8 cellular contexts compared by ENCODE assay signal in genomic region chr15:40104865-40105516, GRCh38. TPM values are rescaled to one million over a fixed set of nuclear protein-coding genes. Genes with fewer than 3 reads are reported as not detected.
DNase-seq lines count a peak whose midpoint lies in the region; ATAC-seq, FAIRE-seq and TF ChIP-seq lines count a peak whose summit lies in the region.

No MANE protein-coding gene starts in this region.

- no peaks in the 10 kb centered on the region for H3K27me3 ChIP-seq in mammary epithelial cell (ENCODE audit: insufficient read depth, low read length)
- peaks cover 8% of the 10 kb centered on the region for H3K27me3 ChIP-seq in keratinocyte (ENCODE audit: control insufficient read depth, extremely low read depth, insufficient read depth, low read length)

- dilution Hi-C loops in mammary epithelial cell (cut with HindIII; ENCODE audit: low sequenced_read_pairs) = loop anchor here (5.0 kb wide), 3 partner anchors 47 to 97 kb away; no protein-coding TSS in a partner anchor
- dilution Hi-C loops in keratinocyte (cut with MboI; ENCODE audit: extremely low pct_ligation_motif_present, low sequenced_read_pairs) = no loop called here

- CTCF ChIA-PET in activated B cell treated with CpG ODN at 0.5 μM for 24 hours (lab: Charles Lee) (interaction anchor here (0.7 to 16.6 kb wide), 24 partner anchors 9 to 204 kb away, joined by 3 to 519 read pairs (median 6); partner anchors contain the start of genes PLCB2 and SRP14), mammary epithelial cell (lab: Charles Lee; ENCODE audit: low non-redundant PET) (interaction anchor here (0.6 to 0.9 kb wide), 5 partner anchors 10 to 980 kb away, joined by 3 to 5 read pairs (median 3); no protein-coding TSS in a partner anchor)

- FAIRE-seq in keratinocyte (lab: Jason Lieb, UNC) = no peak

- no peaks in the 10 kb centered on the region for H4K20me1 ChIP-seq in mammary epithelial cell (ENCODE audit: insufficient read depth, low read length)
- H4K20me1 ChIP-seq in keratinocyte (ENCODE audit: control insufficient read depth, extremely low read depth, insufficient read depth, low read length) = peaks cover 7% of the 10 kb centered on the region

- no peaks in the 10 kb centered on the region for H3K9me3 Mint-ChIP-seq in activated B cell treated with CpG ODN at 0.5 μM for 24 hours

- H3K27ac Mint-ChIP-seq in activated B cell treated with CpG ODN at 0.5 μM for 24 hours = peak overlapping the region; percentile 92

- DNase-seq in DMS53 treated with DMSO at 0.1 percent for 48 hours (lab: John Stamatoyannopoulos, UW; ENCODE audit: unreplicated experiment) = peak; percentile 73
- peak; percentile 80 for DNase-seq in NCI-H2227 (lab: John Stamatoyannopoulos, UW; ENCODE audit: unreplicated experiment)
- peak; percentile 69 for DNase-seq in activated B cell treated with CpG ODN at 0.5 μM for 24 hours
- peak; percentile 71 for DNase-seq in mammary epithelial cell
- DNase-seq in keratinocyte (ENCODE audit: low read depth, low spot score) = no peak
- DNase-seq in stimulated activated CD4-positive, alpha-beta T cell treated with anti-CD3 and anti-CD28 coated beads, Interleukin-12 subunit alpha, Interleukin-12 subunit beta, amount 100 ng/mL, for 48 hours (ENCODE audit: low read depth in 2 of 3, low spot score in 1 of 3) = peak; percentile 71 to 82 (median 80)

- peak overlapping the region; percentile 94 for H3K4me3 Mint-ChIP-seq in activated B cell treated with CpG ODN at 0.5 μM for 24 hours

- ATAC-seq in HG02870 (IDR thresholded peaks at IDR 0.05; ENCODE audit: unreplicated experiment) (peak; percentile 26), activated B cell treated with CpG ODN at 0.5 μM for 24 hours (ENCODE audit: low read depth) (peak; percentile 25), GM21619 (IDR thresholded peaks at IDR 0.05; ENCODE audit: unreplicated experiment) (no peak)

- intact Hi-C loops in activated B cell treated with CpG ODN at 0.5 μM for 24 hours (cut with micrococcal nuclease) (loop anchor here (1.0 to 5.0 kb wide), 7 partner anchors 9 to 217 kb away; partner anchors contain the start of genes EIF2AK4 and INAFM2), mammary epithelial cell (cut with micrococcal nuclease) (loop anchor here (5.0 to 10.0 kb wide), 4 partner anchors 43 to 320 kb away; partner anchors contain the start of gene FSIP1)

- in situ Hi-C loops in mammary epithelial cell (cut with MboI; ENCODE audit: low sequenced_read_pairs in 2 of 2) = no loop called here

- H3K9me3 ChIP-seq in mammary epithelial cell (replicated peaks; ENCODE audit: insufficient read depth, low read length) (no peaks in the 10 kb centered on the region), keratinocyte (ENCODE audit: control insufficient read depth, low read depth, low read length) (no peaks in the 10 kb centered on the region)

- H3K4me3 ChIP-seq in mammary epithelial cell (replicated peaks in 1 of 3; ENCODE audit: insufficient read depth in 1 of 3, low read depth in 2 of 3, low read length in 3 of 3) (no peak overlapping the region), keratinocyte (ENCODE audit: control insufficient read depth in 2 of 3, extremely low read depth in 1 of 3, insufficient read depth in 2 of 3, low read depth in 1 of 3, low read length in 3 of 3) (peak overlapping the region in 1 of 3 experiments; percentile 39)

- H3K79me2 ChIP-seq in mammary epithelial cell (ENCODE audit: insufficient read depth, low read length) = no peaks in the 10 kb centered on the region
- no peaks in the 10 kb centered on the region for H3K79me2 ChIP-seq in keratinocyte (ENCODE audit: control insufficient read depth, insufficient read depth, low read length)

- POLR2A ChIA-PET in activated B cell treated with CpG ODN at 0.5 μM for 24 hours (lab: Charles Lee) = interaction anchor here (0.7 to 23.5 kb wide), 11 partner anchors 9 to 204 kb away, joined by 3 to 1329 read pairs (median 172); partner anchors contain the start of genes PLCB2 and SRP14

- H3K9ac ChIP-seq in mammary epithelial cell (ENCODE audit: insufficient read depth, low read length) (no peak overlapping the region), keratinocyte (ENCODE audit: control insufficient read depth, extremely low read depth, insufficient read depth, low read length) (no peak overlapping the region)

- peaks cover 4% of the 10 kb centered on the region for H3K9me1 ChIP-seq in keratinocyte (ENCODE audit: control insufficient read depth, extremely low read depth, insufficient read depth, low read length)

- H3K27ac ChIP-seq in mammary epithelial cell (ENCODE audit: insufficient read depth, low read depth, low read length) = no peak overlapping the region
- no peak overlapping the region for H3K27ac ChIP-seq in keratinocyte (ENCODE audit: control insufficient read depth, insufficient read depth, low read length)

- WGBS in mammary epithelial cell (ENCODE audit: low coverage, missing lambda C conversion rate) = 5% methylated on average over 16 of the region's 16 CpGs

- peaks cover 73% of the 10 kb centered on the region for H3K36me3 Mint-ChIP-seq in activated B cell treated with CpG ODN at 0.5 μM for 24 hours (ENCODE audit: low read depth)

- no peaks in the 10 kb centered on the region for H3K27me3 Mint-ChIP-seq in activated B cell treated with CpG ODN at 0.5 μM for 24 hours

- H3K4me1 ChIP-seq in mammary epithelial cell (ENCODE audit: insufficient read depth, low read length) = peaks cover 45% of the 10 kb centered on the region
- peaks cover 57% of the 10 kb centered on the region for H3K4me1 ChIP-seq in keratinocyte (ENCODE audit: control insufficient read depth, extremely low read depth, insufficient read depth, low read length)

- BruUV-seq in mammary epithelial cell (replicated peaks; lab: Mats Ljungman, UMichigan) = no TSS peak

- H3K36me3 ChIP-seq in mammary epithelial cell (ENCODE audit: insufficient read depth, low read length) = no peaks in the 10 kb centered on the region
- no peaks in the 10 kb centered on the region for H3K36me3 ChIP-seq in keratinocyte (ENCODE audit: control insufficient read depth in 2 of 2, extremely low read depth in 1 of 2, insufficient read depth in 2 of 2, low read length in 2 of 2)

- H2AFZ ChIP-seq in mammary epithelial cell (ENCODE audit: low read depth, low read length) (peak overlapping the region; percentile 78), keratinocyte (ENCODE audit: control insufficient read depth, low read length) (no peak overlapping the region)

- TF ChIP-seq CTCF in activated B cell treated with CpG ODN at 0.5 μM for 24 hours (IDR thresholded peaks at IDR 0.05) = peak; percentile 28
- peak; percentile 78 to 98 for TF ChIP-seq CTCF in mammary epithelial cell (conservative IDR thresholded peaks at IDR 0.05 in 1 of 2, IDR thresholded peaks at IDR 0.05 in 1 of 2; ENCODE audit: extremely low read depth in 1 of 2, insufficient read depth in 1 of 2, low read depth in 1 of 2, low read length in 2 of 2)
- TF ChIP-seq CTCF in keratinocyte (optimal IDR thresholded peaks at IDR 0.05 in 1 of 3, IDR thresholded peaks at IDR 0.05 in 1 of 3, conservative IDR thresholded peaks at IDR 0.05 in 1 of 3; ENCODE audit: extremely low read depth in 1 of 3, insufficient read depth in 2 of 3, low read length in 3 of 3) = peak; percentile 90 to 98 (median 96)

- H3K4me1 Mint-ChIP-seq in activated B cell treated with CpG ODN at 0.5 μM for 24 hours = peaks cover 86% of the 10 kb centered on the region

- peak overlapping the region; percentile 50 for H3K4me2 ChIP-seq in mammary epithelial cell (ENCODE audit: insufficient read depth, low read depth, low read length)
- H3K4me2 ChIP-seq in keratinocyte (ENCODE audit: control insufficient read depth, extremely low read depth, insufficient read depth, low read depth, low read length) = peak overlapping the region; percentile 80

RNA-seq across cellular contexts. Expression of gene BMF, which starts 3.7 kb away (rescaled TPM):
- total RNA-seq in activated B cell treated with CpG ODN at 0.5 μM for 24 hours (353 and 376 TPM in 2 replicates), mammary epithelial cell (1 to 10 TPM; 1.5 to 2.2 TPM)
- polyA plus RNA-seq in mammary epithelial cell (0.22 TPM), keratinocyte (0.05 to 0.30 TPM (median 0.13 TPM) in 3 replicates)
- polyA minus RNA-seq in mammary epithelial cell (not detected), keratinocyte (0.16 to 0.36 TPM (median 0.16 TPM) in 3 replicates)
- 0.07 TPM for polyA plus RNA-seq in keratinocyte (2011; ENCODE audit: low read depth)
- polyA plus RNA-seq in keratinocyte (2011; cell fraction: cytosol; rRNA removed) = 0.04 and 0.12 TPM in 2 replicates
- 0.15 and 0.72 TPM in 2 replicates for polyA plus RNA-seq in keratinocyte (2011; cell fraction: nucleus; rRNA removed)
- polyA plus RNA-seq in keratinocyte (2012; ENCODE audit: low replicate concordance) = 0.02 and 0.24 TPM in 2 replicates
- polyA minus RNA-seq in keratinocyte (2011; cell fraction: cytosol; rRNA and poly(A)+ RNA removed) = not detected
- polyA minus RNA-seq in keratinocyte (2011; cell fraction: nucleus; rRNA and poly(A)+ RNA removed) = 0.32 and 1.0 TPM in 2 replicates

RNA-seq across cellular contexts. Expression of gene BUB1B, which starts 55.9 kb away (rescaled TPM):
- total RNA-seq in activated B cell treated with CpG ODN at 0.5 μM for 24 hours = 3.9 and 4.2 TPM in 2 replicates
- 10 to 100 TPM in 1 of 2 donors, 1 to 10 TPM in 1; 2.8 to 34.6 TPM for total RNA-seq in mammary epithelial cell
- polyA plus RNA-seq in mammary epithelial cell = 18.5 TPM
- polyA minus RNA-seq in mammary epithelial cell = 90.2 TPM
- polyA plus RNA-seq in keratinocyte = 3.3 to 19.7 TPM (median 9.3 TPM) in 3 replicates
- 1.1 TPM for polyA plus RNA-seq in keratinocyte (2011; ENCODE audit: low read depth)
- 2.3 and 4.5 TPM in 2 replicates for polyA plus RNA-seq in keratinocyte (2011; cell fraction: cytosol; rRNA removed)
- polyA plus RNA-seq in keratinocyte (2011; cell fraction: nucleus; rRNA removed) = 9.9 and 10.8 TPM in 2 replicates
- 0.27 and 8.8 TPM in 2 replicates for polyA plus RNA-seq in keratinocyte (2012; ENCODE audit: low replicate concordance)
- 1.7 to 11.2 TPM (median 9.2 TPM) in 3 replicates for polyA minus RNA-seq in keratinocyte
- 8.4 TPM for polyA minus RNA-seq in keratinocyte (2011; cell fraction: cytosol; rRNA and poly(A)+ RNA removed)
- polyA minus RNA-seq in keratinocyte (2011; cell fraction: nucleus; rRNA and poly(A)+ RNA removed) = 2.7 and 6.0 TPM in 2 replicates

Comparison
In these comparisons a context has a peak if more than half of its experiments do, and no peak if none do; other contexts are left out.
1. CTCF ChIP-seq: peak in every context shown above with its lines; median percentile 96 in keratinocyte; 88 in mammary epithelial cell; 28 in activated B cell treated with CpG ODN at 0.5 μM for 24 hours.
2. RNA of gene BMF, which starts 3.7 kb away (total RNA-seq): 353 to 376 TPM in activated B cell treated with CpG ODN at 0.5 μM for 24 hours; 1.5 to 2.2 TPM in mammary epithelial cell; every median in the first group is over 100 times any median in the second.